Comparison of ENCODE assay signal across 12 cellular contexts in the genomic region with DNA sequence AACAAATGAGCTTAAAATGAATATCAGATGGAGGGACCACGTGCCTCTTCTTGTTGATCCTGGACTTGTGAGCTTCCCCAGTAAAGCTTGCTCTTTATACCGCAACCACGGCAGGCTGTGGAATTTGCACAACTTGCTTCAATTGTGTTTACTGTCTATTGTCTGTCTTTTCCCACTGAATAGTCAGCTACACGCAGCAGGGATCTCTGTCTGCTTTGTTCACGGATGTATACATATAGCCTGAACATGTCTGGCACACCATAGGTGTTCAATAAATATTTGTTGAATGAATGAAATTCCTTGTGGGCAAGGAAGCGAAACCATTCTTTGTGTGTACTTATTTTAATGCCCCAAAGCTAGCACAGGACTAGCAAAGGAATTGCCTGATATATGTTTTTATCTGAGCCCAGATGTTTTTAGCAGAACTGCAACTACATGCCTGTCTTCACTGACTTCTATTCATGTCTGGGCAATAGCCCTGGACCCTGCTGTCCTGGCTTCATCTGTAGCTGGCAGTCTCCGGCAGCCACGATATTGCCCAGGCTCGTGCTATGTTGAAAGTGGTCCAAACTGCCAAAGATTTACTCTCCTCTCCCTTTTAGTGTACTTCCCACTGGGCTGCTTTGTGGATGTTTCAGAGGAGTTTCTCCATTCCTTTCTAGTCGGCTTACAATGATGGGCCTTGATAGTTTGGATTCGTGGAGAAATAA. TPM values are rescaled to one million over a fixed set of nuclear protein-coding genes. Genes with fewer than 3 reads are reported as not detected.
DNase-seq lines count a peak whose midpoint lies in the region; ATAC-seq and TF ChIP-seq lines count a peak whose summit lies in the region.
"Had no signal": no experiment of that assay in that cellular context is flagged by ENCODE, and none has a peak within 500 bp of the region (broad histone marks: within the 10 kb centered on the region; RNA-seq: fewer than 3 reads in every experiment).

No MANE protein-coding gene starts in this region.

- intact Hi-C loops in dorsolateral prefrontal cortex (cut with DNase I) (no loop called here), mucosa of descending colon (cut with DNase I, micrococcal nuclease) (no loop called here)

- TF ChIP-seq CTCF in dorsolateral prefrontal cortex (IDR thresholded peaks at IDR 0.05 in 54 of 56, conservative IDR thresholded peaks at IDR 0.05 in 2 of 56; ENCODE audit: low read depth in 1 of 56, partially characterized antibody in 56 of 56), result no peak
- no peak for TF ChIP-seq CTCF in brain microvascular endothelial cell (IDR thresholded peaks at IDR 0.05; ENCODE audit: low read depth, low read length, missing control alignments)
- TF ChIP-seq CTCF in mucosa of descending colon (IDR thresholded peaks at IDR 0.05), result no peak

- H2AFZ ChIP-seq in neuron (ENCODE audit: low read depth, low read length), result peak overlapping the region; percentile 76

- no peaks in the 10 kb centered on the region for H3K27me3 ChIP-seq in dorsolateral prefrontal cortex
- H3K27me3 ChIP-seq in neuron (ENCODE audit: insufficient read depth, low read length), result no peaks in the 10 kb centered on the region
- no peaks in the 10 kb centered on the region for H3K27me3 ChIP-seq in brain microvascular endothelial cell (replicated peaks)

- H3K4me1 ChIP-seq in neuron (ENCODE audit: insufficient read depth, low read length) (peaks cover 34% of the 10 kb centered on the region), mucosa of descending colon (ENCODE audit: low read depth) (no peaks in the 10 kb centered on the region)

- H3K9me3 ChIP-seq in neuron (ENCODE audit: low read length) (no peaks in the 10 kb centered on the region), mucosa of descending colon (no peaks in the 10 kb centered on the region)
- H3K9me3 ChIP-seq: lower lobe of right lung, spleen had no signal

- H3K4me3 ChIP-seq in dorsolateral prefrontal cortex (peak overlapping the region in 39 of 59 donors; percentile 3 to 54 (median 27)), neuron (ENCODE audit: low read length) (peak overlapping the region; percentile 12), brain microvascular endothelial cell (ENCODE audit: low read depth, low read length) (no peak overlapping the region), mucosa of descending colon (no peak overlapping the region)
- H3K4me3 ChIP-seq: lower lobe of right lung had no signal

- H3K36me3 ChIP-seq in neuron (ENCODE audit: insufficient read depth, low read length) (no peaks in the 10 kb centered on the region), brain microvascular endothelial cell (replicated peaks) (no peaks in the 10 kb centered on the region), mucosa of descending colon (ENCODE audit: low read depth) (no peaks in the 10 kb centered on the region)
- H3K36me3 ChIP-seq: lower lobe of right lung, spleen had no signal

- peak overlapping the region in 10 of 59 donors; percentile 4 to 47 (median 22) for H3K27ac ChIP-seq in dorsolateral prefrontal cortex
- H3K27ac ChIP-seq in brain microvascular endothelial cell, result no peak overlapping the region
- H3K27ac ChIP-seq: lower lobe of right lung had no signal

- DNase-seq in DMS 273 (lab: John Stamatoyannopoulos, UW; ENCODE audit: unreplicated experiment) (peak; percentile 63), NCI-H69 (lab: John Stamatoyannopoulos, UW) (peak; percentile 95), dorsolateral prefrontal cortex (no peak), NCI-H1436 treated with DMSO at 0.1 percent for 48 hours (lab: John Stamatoyannopoulos, UW) (no peak), brain microvascular endothelial cell (no peak), mucosa of descending colon (no peak), glomerular visceral epithelial cell (ENCODE audit: extremely low spot score) (no peak)
- DNase-seq: activated CD4-positive, alpha-beta memory T cell treated with anti-CD3 and anti-CD28 coated beads for 36 hours; lower lobe of right lung; NCI-H2227 treated with DMSO at 0.1 percent for 48 hours; spleen had no signal

- in situ Hi-C loops in brain microvascular endothelial cell (cut with HindIII; ENCODE audit: low pct_ligation_motif_present, low sequenced_read_pairs), result loop anchor here (25.0 kb wide), 1 partner anchor 658 kb away; no protein-coding TSS in a partner anchor

- ATAC-seq in mucosa of descending colon, result no peak
- ATAC-seq: lower lobe of right lung had no signal

RNA-seq across cellular contexts. Expression of gene IFRD1, which starts 29.9 kb away (rescaled TPM):
- total RNA-seq in dorsolateral prefrontal cortex (100 to 1,000 TPM in 4 of 120 experiments, 10 to 100 TPM in 116; 39.0 to 110 (median 58.1) TPM), mucosa of descending colon (10 to 100 TPM; 31.2 to 68.0 (median 47.1) TPM)

Comparison
In these comparisons a context has a peak if more than half of its experiments do, and no peak if none do; other contexts are left out.
1. DNase-seq: peak in DMS 273 (single experiment) and NCI-H69 (single experiment); none in dorsolateral prefrontal cortex (0 of 10), NCI-H1436 treated with DMSO at 0.1 percent for 48 hours (single experiment), brain microvascular endothelial cell (single experiment), mucosa of descending colon (0 of 3) and glomerular visceral epithelial cell (single experiment).
2. H3K4me3 ChIP-seq: peak in dorsolateral prefrontal cortex (39 of 59) and neuron (single experiment); none in brain microvascular endothelial cell (single experiment) and mucosa of descending colon (single experiment).